9 cellular contexts compared by ENCODE assay signal in genomic region chr14:31204593-31205534, GRCh38. TPM values are rescaled to one million over a fixed set of nuclear protein-coding genes. Genes with fewer than 3 reads are reported as not detected.
DNase-seq lines count a peak whose midpoint lies in the region; ATAC-seq and TF ChIP-seq lines count a peak whose summit lies in the region.
"Had no signal": no experiment of that assay in that cellular context is flagged by ENCODE, and none has a peak within 500 bp of the region (broad histone marks: within the 10 kb centered on the region; RNA-seq: fewer than 3 reads in every experiment).

No MANE protein-coding gene starts in this region.

- H3K27me3 ChIP-seq in GM23338 (ENCODE audit: insufficient read depth) (no peaks in the 10 kb centered on the region), gastrocnemius medialis (no peaks in the 10 kb centered on the region), testis (no peaks in the 10 kb centered on the region)
- H3K27me3 ChIP-seq: right atrium auricular region had no signal

- ATAC-seq in GM23338 = no peak
- ATAC-seq in T-helper 17 cell = no peak
- ATAC-seq in gastrocnemius medialis = no peak
- no peak for ATAC-seq in HG03139 (IDR thresholded peaks at IDR 0.05; ENCODE audit: unreplicated experiment)

- peak overlapping the region; percentile 90 for H3K4me3 Mint-ChIP-seq in GM23338
- H3K4me3 Mint-ChIP-seq in T-helper 17 cell = peak overlapping the region; percentile 97

- DNase-seq in GM23338 (ENCODE audit: low spot score) = no peak
- DNase-seq in T-helper 17 cell = no peak
- no peak for DNase-seq in fibroblast of mammary gland (ENCODE audit: low read depth)
- DNase-seq in gastrocnemius medialis = no peak
- no peak for DNase-seq in NCI-H524 (lab: John Stamatoyannopoulos, UW)
- DNase-seq in testis = no peak
- no peak for DNase-seq in NCI-H2029 treated with DMSO at 0.1 percent for 48 hours (lab: John Stamatoyannopoulos, UW)

- H3K79me2 ChIP-seq in GM23338 (replicated peaks; ENCODE audit: insufficient read depth) = peaks cover 67% of the 10 kb centered on the region

- H3K9me3 ChIP-seq in T-helper 17 cell (ENCODE audit: control insufficient read depth, low read length, poor library complexity, severe bottlenecking) = no peaks in the 10 kb centered on the region
- no peaks in the 10 kb centered on the region for H3K9me3 ChIP-seq in gastrocnemius medialis
- no peaks in the 10 kb centered on the region for H3K9me3 ChIP-seq in testis
- H3K9me3 ChIP-seq: right atrium auricular region had no signal

- 25 to 27% methylated on average over 3 of the region's 3 CpGs for WGBS in testis, 2 donors

- H3K4me3 ChIP-seq in GM23338 = peak overlapping the region; percentile 65; the same call in 1 of the 2 replicates
- H3K4me3 ChIP-seq in fibroblast of mammary gland (ENCODE audit: control insufficient read depth, low read depth, low read length) = peak overlapping the region; percentile 76
- peak overlapping the region; percentile 83 to 90 (median 88) for H3K4me3 ChIP-seq in gastrocnemius medialis
- H3K4me3 ChIP-seq in testis = no peak overlapping the region

- H3K4me1 Mint-ChIP-seq in GM23338 (peaks cover 32% of the 10 kb centered on the region), T-helper 17 cell (peaks cover 41% of the 10 kb centered on the region)

- no peak overlapping the region for H2AFZ ChIP-seq in GM23338

- H3K36me3 ChIP-seq in GM23338 (ENCODE audit: insufficient read depth) (no peaks in the 10 kb centered on the region), gastrocnemius medialis (peaks cover 0 to 26% of the 10 kb centered on the region in 2 donors), testis (ENCODE audit: low read depth, missing control alignments) (no peaks in the 10 kb centered on the region)

- peaks cover 15% of the 10 kb centered on the region for H3K27me3 Mint-ChIP-seq in GM23338 (ENCODE audit: insufficient read depth, low read depth, poor library complexity)
- no peaks in the 10 kb centered on the region for H3K27me3 Mint-ChIP-seq in T-helper 17 cell

- no peaks in the 10 kb centered on the region for H3K9me2 ChIP-seq in GM23338 (ENCODE audit: insufficient read depth)

- H4K20me1 ChIP-seq in GM23338 (replicated peaks; ENCODE audit: insufficient read depth) = peaks cover 13% of the 10 kb centered on the region

- H3K27ac ChIP-seq in GM23338 (ENCODE audit: low read depth) (no peak overlapping the region), gastrocnemius medialis (peak overlapping the region; percentile 96 to 99 (median 99)), testis (no peak overlapping the region)

- TF ChIP-seq CTCF in GM23338 (conservative IDR thresholded peaks at IDR 0.05; ENCODE audit: low read depth in 2 of 2) = no peak
- no peak for TF ChIP-seq CTCF in fibroblast of mammary gland (conservative IDR thresholded peaks at IDR 0.05; ENCODE audit: control insufficient read depth, insufficient read depth, low read depth, low read length)
- no peak for TF ChIP-seq CTCF in gastrocnemius medialis (IDR thresholded peaks at IDR 0.05 in 4 of 5, conservative IDR thresholded peaks at IDR 0.05 in 1 of 5)
- no peak for TF ChIP-seq CTCF in testis (IDR thresholded peaks at IDR 0.05)

- in situ Hi-C loops in gastrocnemius medialis (cut with MboI; ENCODE audit: low sequenced_read_pairs in 4 of 4) = loop anchor here in 3 of 4 donors (5.0 to 25.0 kb wide), 3 partner anchors 132 to 152 kb away; no protein-coding TSS in a partner anchor

- H3K36me3 Mint-ChIP-seq in GM23338 (ENCODE audit: low read depth) (peaks cover 43% of the 10 kb centered on the region; the same call in 2 of the 3 replicates), T-helper 17 cell (ENCODE audit: low read depth) (peaks cover 2% of the 10 kb centered on the region)

- H3K4me2 ChIP-seq in GM23338 = peak overlapping the region; percentile 88

- peaks cover 12% of the 10 kb centered on the region for H3K4me1 ChIP-seq in GM23338 (ENCODE audit: insufficient read depth)
- H3K4me1 ChIP-seq in gastrocnemius medialis = peaks cover 45 to 60% of the 10 kb centered on the region in 2 donors
- peaks cover 20% of the 10 kb centered on the region for H3K4me1 ChIP-seq in testis

- TF ChIP-seq POLR2A in gastrocnemius medialis (IDR thresholded peaks at IDR 0.05) (no peak), testis (IDR thresholded peaks at IDR 0.05) (no peak)

- no peaks in the 10 kb centered on the region for H3K9me3 Mint-ChIP-seq in GM23338

- H3K27ac Mint-ChIP-seq in GM23338 = no peak overlapping the region
- peak overlapping the region; percentile 98 for H3K27ac Mint-ChIP-seq in T-helper 17 cell

- peaks cover 13% of the 10 kb centered on the region for H3F3A ChIP-seq in GM23338 (replicated peaks; ENCODE audit: low read depth)

- intact Hi-C loops in gastrocnemius medialis (cut with DNase I; ENCODE audit: low total_unique reads) (loop anchor here (5.0 to 10.0 kb wide), 3 partner anchors 152 to 872 kb away; partner anchors contain the start of gene ARHGAP5), testis (cut with DNase I; ENCODE audit: low total_unique reads) (no loop called here)

TF ChIP-seq in GM23338, 12 proteins besides CTCF, POLR2A, EP300 and RAD21:
- TF ChIP-seq STAT1 (IDR thresholded peaks at IDR 0.05; ENCODE audit: unreplicated experiment) = no peak
- no peak for TF ChIP-seq EZH2phosphoT487 (IDR thresholded peaks at IDR 0.05; ENCODE audit: unreplicated experiment)
- no peak for TF ChIP-seq EZH2 (IDR thresholded peaks at IDR 0.05; ENCODE audit: low read depth, unreplicated experiment)
TF ChIP-seq in GM23338: peak in this region for 0.

RNA-seq across cellular contexts. Expression of gene HECTD1, which starts 2.7 kb away (rescaled TPM):
- total RNA-seq in GM23338 (2014; rRNA removed; shearing (Covaris generic)) = 132 and 134 TPM in 2 replicates
- polyA plus RNA-seq in GM23338 (2016; fragmentation: Nextera tagmentation; extraction: Ambion mirVana) = 35.2 and 42.1 TPM in 2 replicates
- 100 to 1,000 TPM; 170 to 181 TPM for total RNA-seq in T-helper 17 cell
- 100 to 1,000 TPM; 356 to 453 (median 420) TPM for total RNA-seq in gastrocnemius medialis
- 100 to 1,000 TPM; 232 to 235 TPM for total RNA-seq in testis
- polyA plus RNA-seq in testis (ENCODE audit: insufficient read depth, low read depth, low replicate concordance) = 124 TPM

Comparison
In these comparisons a context has a peak if more than half of its experiments do, and no peak if none do; other contexts are left out.
1. H3K27ac ChIP-seq: peak in gastrocnemius medialis (4 of 4); none in GM23338 (single experiment) and testis (0 of 2).
2. H3K4me3 ChIP-seq: peak in GM23338 (single experiment), fibroblast of mammary gland (single experiment) and gastrocnemius medialis (4 of 4); none in testis (0 of 2).